10 cellular contexts compared by ENCODE assay signal in the genomic region with DNA sequence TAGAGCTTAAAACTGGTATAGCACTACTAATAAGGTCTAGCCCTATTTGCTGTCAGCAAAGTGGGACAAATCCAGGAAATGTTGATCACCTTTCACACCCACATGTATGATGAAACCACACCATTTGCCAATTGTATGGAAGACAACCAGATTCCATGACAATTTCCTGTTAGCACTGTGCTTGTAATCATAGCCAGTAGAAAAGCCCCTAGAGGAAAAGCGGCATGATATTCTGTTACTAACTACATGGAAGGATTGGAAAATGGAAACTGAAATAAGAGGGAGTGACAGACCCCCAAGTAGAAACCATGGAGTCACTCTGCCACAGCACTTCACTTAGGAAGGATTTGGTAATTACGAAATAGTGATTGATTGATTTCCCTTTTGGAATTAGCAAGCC. TPM values are rescaled to one million over a fixed set of nuclear protein-coding genes. Genes with fewer than 3 reads are reported as not detected.
DNase-seq lines count a peak whose midpoint lies in the region; ATAC-seq and TF ChIP-seq lines count a peak whose summit lies in the region.
"Had no signal": no experiment of that assay in that cellular context is flagged by ENCODE, and none has a peak within 500 bp of the region (broad histone marks: within the 10 kb centered on the region; RNA-seq: fewer than 3 reads in every experiment).

No MANE protein-coding gene starts in this region.

- H3K9me3 Mint-ChIP-seq in CD8-positive, alpha-beta memory T cell = no peaks in the 10 kb centered on the region
- H3K9me3 Mint-ChIP-seq in naive B cell = no peaks in the 10 kb centered on the region

- H3K27ac Mint-ChIP-seq in CD8-positive, alpha-beta memory T cell = peak overlapping the region; percentile 11 to 93 (median 60)
- peak overlapping the region in 2 of 6 donors; percentile 17 to 88 for H3K27ac Mint-ChIP-seq in naive B cell

- no peak for DNase-seq in CD8-positive, alpha-beta memory T cell
- DNase-seq in NCI-H2029 (lab: John Stamatoyannopoulos, UW) (peak; percentile 50), coronary artery (ENCODE audit: low spot score) (no peak), naive B cell (no peak), medulla oblongata (ENCODE audit: extremely low spot score) (no peak), LoVo (ENCODE audit: low spot score) (no peak)
- DNase-seq: KG1 had no signal

- H3K36me3 Mint-ChIP-seq in CD8-positive, alpha-beta memory T cell = peaks cover 0 to 5% (median 4%) of the 10 kb centered on the region in 3 donors
- H3K36me3 Mint-ChIP-seq in naive B cell = peaks cover 0 to 4% of the 10 kb centered on the region in 2 donors

- no peak overlapping the region for H3K4me3 ChIP-seq in CD8-positive, alpha-beta memory T cell (ENCODE audit: low read length)
- peak overlapping the region; percentile 66 for H3K4me3 ChIP-seq in coronary artery

- peaks cover 57% of the 10 kb centered on the region for H3K4me1 ChIP-seq in CD8-positive, alpha-beta memory T cell (ENCODE audit: insufficient read depth, low read length)

- H3K4me3 Mint-ChIP-seq in CD8-positive, alpha-beta memory T cell = peak overlapping the region; percentile 11 to 91 (median 85)
- H3K4me3 Mint-ChIP-seq in naive B cell = peak overlapping the region in 6 of 8 donors; percentile 48 to 97 (median 80)

- no peaks in the 10 kb centered on the region for H3K27me3 ChIP-seq in CD8-positive, alpha-beta memory T cell (ENCODE audit: insufficient read depth, low read length, poor library complexity, severe bottlenecking)

- TF ChIP-seq CTCF in coronary artery (IDR thresholded peaks at IDR 0.05) = no peak

- H3K27me3 Mint-ChIP-seq in CD8-positive, alpha-beta memory T cell = peaks cover 0 to 4% of the 10 kb centered on the region in 2 donors
- peaks cover 22 to 26% (median 22%) of the 10 kb centered on the region in 3 donors for H3K27me3 Mint-ChIP-seq in naive B cell

- POLR2A ChIA-PET in CD8-positive, alpha-beta memory T cell (lab: Charles Lee) = interaction anchor here (2.1 to 3.0 kb wide), 2 partner anchors 14 to 75 kb away, joined by 14 to 15 read pairs; partner anchors contain the start of genes AK3 and CDC37L1

- ATAC-seq in naive B cell (ENCODE audit: low read depth in 2 of 2) = no peak
- no peak for ATAC-seq in GM21576 (IDR thresholded peaks at IDR 0.05; ENCODE audit: unreplicated experiment)
- no peak for ATAC-seq in HG03442 (IDR thresholded peaks at IDR 0.05; ENCODE audit: unreplicated experiment)

- no peaks in the 10 kb centered on the region for H3K9me3 ChIP-seq in CD8-positive, alpha-beta memory T cell (ENCODE audit: low read length)
- H3K9me3 ChIP-seq: neutrophil had no signal

- no peak overlapping the region for H3K27ac ChIP-seq in CD8-positive, alpha-beta memory T cell (ENCODE audit: low read depth, low read length)
- peak overlapping the region in 1 of 2 donors; percentile 46 for H3K27ac ChIP-seq in coronary artery
- H3K27ac ChIP-seq: neutrophil had no signal

- peaks cover 58 to 74% (median 70%) of the 10 kb centered on the region in 3 donors for H3K4me1 Mint-ChIP-seq in CD8-positive, alpha-beta memory T cell
- peaks cover 48 to 50% (median 49%) of the 10 kb centered on the region in 3 donors for H3K4me1 Mint-ChIP-seq in naive B cell

- no peaks in the 10 kb centered on the region for H3K36me3 ChIP-seq in CD8-positive, alpha-beta memory T cell (ENCODE audit: insufficient read depth, low read length)
- H3K36me3 ChIP-seq: neutrophil had no signal

- CTCF ChIA-PET in CD8-positive, alpha-beta memory T cell (lab: Charles Lee) = interaction anchor here (1.0 to 2.0 kb wide), 5 partner anchors 9 to 111 kb away, joined by 3 to 8 read pairs (median 4); partner anchors contain the start of gene CDC37L1

RNA-seq across cellular contexts. Expression of gene SPATA6L, which starts 0.9 kb away (rescaled TPM):
- under 1 TPM; 0.51 to 0.96 TPM for total RNA-seq in CD8-positive, alpha-beta memory T cell
- polyA plus RNA-seq in CD8-positive, alpha-beta memory T cell = 0.14 TPM
- polyA plus RNA-seq in naive B cell (ENCODE audit: low read depth in 6 of 6) = not detected

RNA-seq across cellular contexts. Expression of gene PLPP6, which starts 3.3 kb away (rescaled TPM):
- 1 to 10 TPM; 5.5 to 6.3 TPM for total RNA-seq in CD8-positive, alpha-beta memory T cell
- polyA plus RNA-seq in CD8-positive, alpha-beta memory T cell = 3.7 TPM
- 1 to 10 TPM; 1.7 to 4.1 (median 3.2) TPM for polyA plus RNA-seq in naive B cell (ENCODE audit: low read depth in 6 of 6)

RNA-seq across cellular contexts. Expression of gene CDC37L1, which starts 14.0 kb away (rescaled TPM):
- total RNA-seq in CD8-positive, alpha-beta memory T cell = 10 to 100 TPM; 12.5 to 15.0 TPM
- polyA plus RNA-seq in CD8-positive, alpha-beta memory T cell = 17.8 TPM
- polyA plus RNA-seq in naive B cell (ENCODE audit: low read depth in 6 of 6) = 10 to 100 TPM in 3 of 6 donors, 1 to 10 TPM in 3; 6.6 to 21.3 (median 10.7) TPM
